23 cellular contexts compared by ENCODE assay signal in the genomic region with DNA sequence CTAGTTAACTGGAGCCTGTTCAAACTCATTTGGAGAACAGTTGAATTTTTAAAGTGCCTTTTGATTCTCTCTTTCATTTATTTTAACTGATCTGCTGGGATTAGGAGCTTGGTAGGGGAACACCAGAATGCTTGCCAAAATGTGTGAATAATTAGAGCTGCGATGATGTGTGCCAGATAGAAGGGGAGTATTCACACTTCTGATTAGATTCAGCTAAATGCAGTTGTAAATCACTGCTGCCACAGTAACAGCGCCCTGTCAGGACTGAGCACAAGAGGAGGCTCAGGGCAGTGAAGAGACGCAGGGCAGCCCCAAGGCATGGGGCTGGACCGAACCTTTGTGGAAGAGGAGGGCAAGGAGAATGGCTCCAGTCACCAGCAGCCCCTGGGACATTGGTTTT.
DNase-seq lines count a peak whose midpoint lies in the region; ATAC-seq and TF ChIP-seq lines count a peak whose summit lies in the region.
"Had no signal": no experiment of that assay in that cellular context is flagged by ENCODE, and none has a peak within 500 bp of the region (broad histone marks: within the 10 kb centered on the region; RNA-seq: fewer than 3 reads in every experiment).

No MANE protein-coding gene starts in this region.

- H3K27ac Mint-ChIP-seq in activated CD4-positive, alpha-beta memory T cell treated with anti-CD3 and anti-CD28 coated beads for 36 hours, result no peak overlapping the region
- H3K27ac Mint-ChIP-seq: effector memory CD8-positive, alpha-beta T cell; naive B cell; T-helper 17 cell had no signal

- intact Hi-C loops in activated CD4-positive, alpha-beta memory T cell treated with anti-CD3 and anti-CD28 coated beads for 36 hours (cut with micrococcal nuclease), result no loop called here

- H3K4me1 Mint-ChIP-seq in activated CD4-positive, alpha-beta memory T cell treated with anti-CD3 and anti-CD28 coated beads for 36 hours (ENCODE audit: low read depth), result no peaks in the 10 kb centered on the region
- H3K4me1 Mint-ChIP-seq: T-helper 17 cell had no signal

- H3K9me3 Mint-ChIP-seq in activated CD4-positive, alpha-beta memory T cell treated with anti-CD3 and anti-CD28 coated beads for 36 hours, result no peaks in the 10 kb centered on the region
- H3K9me3 Mint-ChIP-seq: effector memory CD8-positive, alpha-beta T cell; naive B cell had no signal

- H3K36me3 Mint-ChIP-seq in activated CD4-positive, alpha-beta memory T cell treated with anti-CD3 and anti-CD28 coated beads for 36 hours, result no peaks in the 10 kb centered on the region
- H3K36me3 Mint-ChIP-seq: naive B cell had no signal

- no peak overlapping the region for H3K4me3 Mint-ChIP-seq in activated CD4-positive, alpha-beta memory T cell treated with anti-CD3 and anti-CD28 coated beads for 36 hours
- H3K4me3 Mint-ChIP-seq: effector memory CD8-positive, alpha-beta T cell; naive B cell; T-helper 17 cell had no signal

- no peaks in the 10 kb centered on the region for H3K27me3 Mint-ChIP-seq in activated CD4-positive, alpha-beta memory T cell treated with anti-CD3 and anti-CD28 coated beads for 36 hours
- H3K27me3 Mint-ChIP-seq: effector memory CD8-positive, alpha-beta T cell; naive B cell; T-helper 17 cell had no signal

- CTCF ChIA-PET in activated CD4-positive, alpha-beta memory T cell treated with anti-CD3 and anti-CD28 coated beads for 36 hours (lab: Charles Lee), result no interaction called here

- TF ChIP-seq CTCF in omental fat pad (IDR thresholded peaks at IDR 0.05), result no peak

- POLR2A ChIA-PET in activated CD4-positive, alpha-beta memory T cell treated with anti-CD3 and anti-CD28 coated beads for 36 hours (lab: Charles Lee), result no interaction called here

- DNase-seq in ELF-1 (ENCODE audit: low read depth, low spot score) (peak; percentile 20), NCI-H128 (lab: John Stamatoyannopoulos, UW; ENCODE audit: unreplicated experiment) (peak; percentile 71), astrocyte of the hippocampus (ENCODE audit: low read depth, low spot score) (peak; percentile 71), omental fat pad (ENCODE audit: low spot score) (no peak)
- no peak for DNase-seq in stimulated activated CD4-positive, alpha-beta T cell treated with anti-CD3 and anti-CD28 coated beads, Interleukin-15, amount 100 ng/mL, for 24 hours
- no peak for DNase-seq in activated CD4-positive, alpha-beta memory T cell treated with anti-CD3 and anti-CD28 coated beads for 36 hours
- DNase-seq: activated CD8-positive, alpha-beta memory T cell treated with anti-CD3 and anti-CD28 coated beads, Interleukin-2, amount 50 U/mL, for 4 hours; activated naive CD4-positive, alpha-beta T cell; central memory CD4-positive, alpha-beta T cell; cortex of kidney; effector memory CD8-positive, alpha-beta T cell; erythroblast; heart left ventricle; IMR-90; midbrain; naive B cell; NCI-H526 treated with DMSO at 0.1 percent for 48 hours; Right ventricle myocardium superior; stimulated activated CD4-positive, alpha-beta T cell treated with anti-CD3 and anti-CD28 coated beads, Interleukin-4, amount 100 ng/mL, for 4 hours; T-helper 17 cell; upper lobe of left lung had no signal

- peak; percentile 62 for ATAC-seq in omental fat pad (ENCODE audit: low FRiP score)
- no peak for ATAC-seq in HG03045 (IDR thresholded peaks at IDR 0.05; ENCODE audit: unreplicated experiment)
- ATAC-seq: effector memory CD8-positive, alpha-beta T cell; heart left ventricle; Panc1; T-helper 17 cell had no signal

Comparison
In these comparisons a context has a peak if more than half of its experiments do, and no peak if none do; other contexts are left out.
1. DNase-seq: peak in ELF-1 (single experiment), NCI-H128 (single experiment) and astrocyte of the hippocampus (single experiment); none in omental fat pad (single experiment), stimulated activated CD4-positive, alpha-beta T cell treated with anti-CD3 and anti-CD28 coated beads, Interleukin-15, amount 100 ng/mL, for 24 hours (single experiment) and activated CD4-positive, alpha-beta memory T cell treated with anti-CD3 and anti-CD28 coated beads for 36 hours (single experiment).